ENCODE assay signal across 9 cellular contexts in the genomic region with DNA sequence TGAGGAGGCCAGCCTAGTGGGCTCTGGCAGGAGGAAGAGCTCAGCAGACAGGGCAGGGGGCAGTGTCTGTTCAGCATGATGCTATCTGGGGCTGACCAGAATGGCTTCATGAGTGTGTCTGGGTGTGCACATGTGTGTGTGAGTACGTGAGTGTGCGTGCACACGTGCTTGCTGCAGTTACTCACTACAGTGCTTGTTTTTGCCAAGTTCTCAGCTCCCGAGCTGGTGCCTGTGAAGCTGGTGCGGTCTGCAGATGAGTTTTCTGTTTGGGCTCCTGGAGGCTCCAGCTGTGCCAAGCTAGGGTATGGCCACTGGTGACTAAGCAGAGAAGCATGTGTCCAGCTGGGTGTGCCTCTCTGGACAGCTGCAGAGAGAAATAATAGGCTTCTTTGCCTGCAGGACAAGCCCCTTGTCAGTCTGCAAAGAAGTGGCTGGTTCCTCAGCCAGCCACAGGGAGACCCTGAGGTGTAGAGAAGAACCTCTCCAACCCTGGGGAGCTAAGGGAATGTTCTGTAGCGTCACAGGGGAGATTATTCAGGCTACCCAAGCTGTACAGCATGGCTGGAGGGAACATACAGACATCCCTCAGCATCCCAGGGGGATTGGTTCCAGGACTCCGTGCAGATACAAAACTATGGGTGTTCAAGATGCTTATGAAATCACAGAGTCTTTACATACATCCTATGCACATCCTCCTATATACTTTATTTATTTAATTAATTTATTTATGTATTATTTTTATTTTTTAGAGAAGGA. TPM values are rescaled to one million over a fixed set of nuclear protein-coding genes. Genes with fewer than 3 reads are reported as not detected.
DNase-seq lines count a peak whose midpoint lies in the region; ATAC-seq and TF ChIP-seq lines count a peak whose summit lies in the region.
"Had no signal": no experiment of that assay in that cellular context is flagged by ENCODE, and none has a peak within 500 bp of the region (broad histone marks: within the 10 kb centered on the region; RNA-seq: fewer than 3 reads in every experiment).

No MANE protein-coding gene starts in this region.

- in situ Hi-C loops in Caki2 (cut with HindIII; ENCODE audit: low pct_unique_long_range_greater_than_20kb, low sequenced_read_pairs): no loop called here

- H3K4me3 ChIP-seq in SJSA1 (no peak overlapping the region), foreskin fibroblast (ENCODE audit: low read depth in 1 of 2, low read length in 2 of 2) (no peak overlapping the region)

- H3K27ac ChIP-seq in SJSA1: peak overlapping the region; percentile 68

- no peaks in the 10 kb centered on the region for H3K9me3 ChIP-seq in SJSA1 (replicated peaks)

- H3K27me3 ChIP-seq in SJSA1 (replicated peaks): no peaks in the 10 kb centered on the region

- no peak for TF ChIP-seq CTCF in foreskin fibroblast (IDR thresholded peaks at IDR 0.05; ENCODE audit: low read depth, low read length)

- ATAC-seq in GM18907 (IDR thresholded peaks at IDR 0.05; ENCODE audit: unreplicated experiment) (no peak), HG03159 (IDR thresholded peaks at IDR 0.05; ENCODE audit: unreplicated experiment) (no peak)

- H3K36me3 ChIP-seq in SJSA1: no peaks in the 10 kb centered on the region

- DNase-seq in Caki2 (ENCODE audit: low read depth) (peak; percentile 82), SJSA1 (ENCODE audit: low read depth in 1 of 2, low spot score in 2 of 2) (peak; percentile 91 to 95), foreskin fibroblast (peak; percentile 93 to 96), pulmonary artery endothelial cell (ENCODE audit: low read depth, low spot score) (peak; percentile 83), NCI-H1105 treated with DMSO at 0.1 percent for 48 hours (lab: John Stamatoyannopoulos, UW) (no peak)
- no peak for DNase-seq in stimulated activated CD4-positive, alpha-beta T cell treated with anti-CD3 and anti-CD28 coated beads, Interleukin-15, amount 100 ng/mL, for 24 hours
- DNase-seq: NCI-H774 had no signal

- H3K4me1 ChIP-seq in SJSA1 (replicated peaks): peaks cover 73% of the 10 kb centered on the region

RNA-seq across cellular contexts. Expression of a gene that starts 40.2 kb away (rescaled TPM):
- 34.0 and 42.6 TPM in 2 replicates for total RNA-seq in Caki2 (2014; rRNA removed; shearing (Covaris generic); ENCODE audit: low replicate concordance)
- 0.25 and 0.58 TPM in 2 replicates for total RNA-seq in SJSA1 (2014; rRNA removed; shearing (Covaris generic))
- total RNA-seq in pulmonary artery endothelial cell: 8.7 and 18.9 TPM in 2 replicates

RNA-seq across cellular contexts. Expression of a gene that starts 57.4 kb away (rescaled TPM):
- total RNA-seq in Caki2 (2014; rRNA removed; shearing (Covaris generic); ENCODE audit: low replicate concordance): 60.5 and 61.3 TPM in 2 replicates
- 72.5 and 96.4 TPM in 2 replicates for total RNA-seq in SJSA1 (2014; rRNA removed; shearing (Covaris generic))
- 96.0 and 104 TPM in 2 replicates for total RNA-seq in pulmonary artery endothelial cell

Comparison
In these comparisons a context has a peak if more than half of its experiments do, and no peak if none do; other contexts are left out.
1. DNase-seq: peak in Caki2 (single experiment), SJSA1 (2 of 2), foreskin fibroblast (2 of 2) and pulmonary artery endothelial cell (single experiment); none in NCI-H1105 treated with DMSO at 0.1 percent for 48 hours (single experiment) and stimulated activated CD4-positive, alpha-beta T cell treated with anti-CD3 and anti-CD28 coated beads, Interleukin-15, amount 100 ng/mL, for 24 hours (single experiment).